18 cellular contexts compared by ENCODE assay signal in the genomic region with DNA sequence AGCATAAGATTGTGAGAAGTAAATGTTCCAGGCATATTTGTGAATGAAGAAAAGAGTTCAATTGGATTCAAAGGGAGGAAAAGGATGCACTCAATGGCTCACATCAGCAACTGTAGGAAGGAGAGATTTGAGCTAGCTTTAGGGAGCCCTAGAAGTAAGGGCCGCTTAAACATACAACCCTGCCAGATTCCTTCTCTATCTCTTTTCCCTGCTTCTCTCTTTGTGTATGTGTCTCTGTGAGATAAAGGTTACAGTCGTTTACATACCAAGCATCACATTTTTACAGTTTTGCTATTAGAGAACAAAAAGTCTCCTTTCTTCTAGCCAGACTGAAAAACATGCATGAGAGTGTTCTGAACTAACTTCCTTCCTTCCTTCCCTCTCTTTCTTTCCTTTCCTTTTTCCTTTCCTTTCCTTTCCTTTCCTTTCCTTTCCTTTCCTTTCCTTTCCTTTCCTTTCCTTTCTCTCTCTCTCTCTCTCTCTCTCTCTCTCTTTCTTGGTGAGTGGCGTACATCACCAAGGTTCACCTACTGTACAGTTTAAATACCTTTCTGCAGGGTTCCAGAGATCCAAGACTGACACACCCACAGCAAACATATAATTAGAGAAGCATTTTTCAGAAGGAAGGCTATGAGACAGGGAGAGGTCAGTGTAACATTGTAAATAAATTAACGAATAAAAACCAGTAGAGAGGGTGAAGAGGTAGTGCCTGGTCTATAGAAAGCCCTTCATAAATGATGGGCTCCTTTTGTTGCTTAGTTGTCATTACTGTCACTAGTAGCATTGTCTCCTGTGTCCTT.
A peak's percentile ranks its signal among the peaks of the same experiment; 100 is the strongest.
DNase-seq lines count a peak whose midpoint lies in the region; TF ChIP-seq lines count a peak whose summit lies in the region.
"Had no signal": no experiment of that assay in that cellular context is flagged by ENCODE, and none has a peak within 500 bp of the region (broad histone marks: within the 10 kb centered on the region; RNA-seq: fewer than 3 reads in every experiment).

No MANE protein-coding gene starts in this region.

- 95% methylated on average over 4 of the region's 4 CpGs for WGBS in mammary epithelial cell (ENCODE audit: low coverage, missing lambda C conversion rate)
- WGBS in hepatocyte (ENCODE audit: low lambda C conversion rate, missing lambda C conversion rate) = 62% methylated on average over 4 of the region's 4 CpGs

- H2AFZ ChIP-seq in mammary epithelial cell (ENCODE audit: low read depth, low read length) (peak overlapping the region; percentile 53), hepatocyte (no peak overlapping the region)

- H3K9ac ChIP-seq in mammary epithelial cell (ENCODE audit: insufficient read depth, low read length) = no peak overlapping the region
- H3K9ac ChIP-seq: BLaER1 had no signal

- BruUV-seq in mammary epithelial cell (replicated peaks; lab: Mats Ljungman, UMichigan) (no TSS peak), MCF 10A (replicated peaks; lab: Mats Ljungman, UMichigan) (no TSS peak)

- POLR2A ChIA-PET in MCF 10A (lab: Yijun Ruan, JAX) = no interaction called here

- H3K4me1 Mint-ChIP-seq in MCF 10A (ENCODE audit: insufficient read depth, unreplicated experiment) = peaks cover 33% of the 10 kb centered on the region
- H3K4me1 Mint-ChIP-seq in activated naive CD8-positive, alpha-beta T cell treated with anti-CD3 and anti-CD28 coated beads for 36 hours = no peaks in the 10 kb centered on the region
- peaks cover 4% of the 10 kb centered on the region for H3K4me1 Mint-ChIP-seq in osteocyte (ENCODE audit: unreplicated experiment)

- H4K20me1 ChIP-seq in mammary epithelial cell (ENCODE audit: insufficient read depth, low read length) (no peaks in the 10 kb centered on the region), hepatocyte (ENCODE audit: insufficient read depth, poor library complexity, severe bottlenecking) (no peaks in the 10 kb centered on the region)
- H4K20me1 ChIP-seq: BLaER1 had no signal

- H3K9me2 ChIP-seq in hepatocyte (replicated peaks; ENCODE audit: insufficient read depth) = no peaks in the 10 kb centered on the region

- H3K36me3 ChIP-seq in mammary epithelial cell (ENCODE audit: insufficient read depth, low read length) (no peaks in the 10 kb centered on the region), hepatocyte (replicated peaks; ENCODE audit: insufficient read depth, low read depth) (no peaks in the 10 kb centered on the region)
- H3K36me3 ChIP-seq: BLaER1, Peyer's patch had no signal

- no peak overlapping the region for H3K4me3 ChIP-seq in mammary epithelial cell (replicated peaks in 1 of 3; ENCODE audit: insufficient read depth in 1 of 3, low read depth in 2 of 3, low read length in 3 of 3)
- H3K4me3 ChIP-seq in hepatocyte = no peak overlapping the region
- H3K4me3 ChIP-seq: BLaER1, Peyer's patch had no signal

- H3K27me3 ChIP-seq in mammary epithelial cell (ENCODE audit: insufficient read depth, low read length) (no peaks in the 10 kb centered on the region), hepatocyte (no peaks in the 10 kb centered on the region)
- H3K27me3 ChIP-seq: BLaER1, Peyer's patch had no signal

- dilution Hi-C loops in mammary epithelial cell (cut with HindIII; ENCODE audit: low sequenced_read_pairs) = no loop called here

- H3K4me2 ChIP-seq in mammary epithelial cell (ENCODE audit: insufficient read depth, low read depth, low read length) (no peak overlapping the region), hepatocyte (peak overlapping the region; percentile 29)
- H3K4me2 ChIP-seq: BLaER1 had no signal

- H3K27me3 Mint-ChIP-seq in MCF 10A (ENCODE audit: insufficient read depth, unreplicated experiment) = no peaks in the 10 kb centered on the region
- H3K27me3 Mint-ChIP-seq in activated naive CD8-positive, alpha-beta T cell treated with anti-CD3 and anti-CD28 coated beads for 36 hours = peaks cover 14% of the 10 kb centered on the region
- H3K27me3 Mint-ChIP-seq in osteocyte (ENCODE audit: unreplicated experiment) = no peaks in the 10 kb centered on the region

- no peak for DNase-seq in mammary epithelial cell
- DNase-seq in MCF 10A (ENCODE audit: unreplicated experiment) = no peak
- peak; percentile 66 for DNase-seq in NCI-H748 treated with DMSO at 0.1 percent for 48 hours (lab: John Stamatoyannopoulos, UW)
- DNase-seq in hepatocyte (ENCODE audit: low spot score) = no peak
- no peak for DNase-seq in UCSD-AML1 (lab: John Stamatoyannopoulos, UW; ENCODE audit: unreplicated experiment)
- DNase-seq in activated naive CD8-positive, alpha-beta T cell treated with anti-CD3 and anti-CD28 coated beads for 36 hours = no peak
- no peak for DNase-seq in NCI-H524 (lab: John Stamatoyannopoulos, UW)
- no peak for DNase-seq in osteocyte (ENCODE audit: extremely low spot score, unreplicated experiment)
- DNase-seq: DMS153, EL, H9, NCI-H2029 treated with DMSO at 0.1 percent for 48 hours, NCI-H226, NCI-H774, Peyer's patch, SHP77 had no signal

- TF ChIP-seq CTCF in mammary epithelial cell (conservative IDR thresholded peaks at IDR 0.05 in 1 of 2, IDR thresholded peaks at IDR 0.05 in 1 of 2; ENCODE audit: extremely low read depth in 1 of 2, insufficient read depth in 1 of 2, low read depth in 1 of 2, low read length in 2 of 2) (no peak), MCF 10A (IDR thresholded peaks at IDR 0.05; ENCODE audit: unreplicated experiment) (no peak), hepatocyte (IDR thresholded peaks at IDR 0.05; ENCODE audit: poor library complexity) (no peak), osteocyte (IDR thresholded peaks at IDR 0.05) (no peak)

- no peaks in the 10 kb centered on the region for H3K9me3 Mint-ChIP-seq in MCF 10A (ENCODE audit: unreplicated experiment)
- no peaks in the 10 kb centered on the region for H3K9me3 Mint-ChIP-seq in activated naive CD8-positive, alpha-beta T cell treated with anti-CD3 and anti-CD28 coated beads for 36 hours
- H3K9me3 Mint-ChIP-seq in osteocyte (ENCODE audit: unreplicated experiment) = no peaks in the 10 kb centered on the region
- H3K9me3 Mint-ChIP-seq: H9 had no signal

- H3K4me3 Mint-ChIP-seq in MCF 10A (ENCODE audit: unreplicated experiment) (no peak overlapping the region), osteocyte (ENCODE audit: unreplicated experiment) (no peak overlapping the region)
- H3K4me3 Mint-ChIP-seq in activated naive CD8-positive, alpha-beta T cell treated with anti-CD3 and anti-CD28 coated beads for 36 hours = no peak overlapping the region
- H3K4me3 Mint-ChIP-seq: H9 had no signal

- intact Hi-C loops in mammary epithelial cell (cut with micrococcal nuclease) = loop anchor here (10.0 kb wide), 2 partner anchors 187 to 193 kb away; no protein-coding TSS in a partner anchor
- intact Hi-C loops in MCF 10A (cut with micrococcal nuclease) = loop anchor here (10.0 kb wide), 1 partner anchor 213 kb away; no protein-coding TSS in a partner anchor

- H3K27ac Mint-ChIP-seq in MCF 10A (ENCODE audit: low read depth, unreplicated experiment) (no peak overlapping the region), osteocyte (ENCODE audit: unreplicated experiment) (no peak overlapping the region)
- no peak overlapping the region for H3K27ac Mint-ChIP-seq in activated naive CD8-positive, alpha-beta T cell treated with anti-CD3 and anti-CD28 coated beads for 36 hours

- no peaks in the 10 kb centered on the region for H3K79me2 ChIP-seq in mammary epithelial cell (ENCODE audit: insufficient read depth, low read length)
- H3K79me2 ChIP-seq in hepatocyte = no peaks in the 10 kb centered on the region

- H3K9me3 ChIP-seq in mammary epithelial cell (replicated peaks; ENCODE audit: insufficient read depth, low read length) = no peaks in the 10 kb centered on the region
- no peaks in the 10 kb centered on the region for H3K9me3 ChIP-seq in hepatocyte (ENCODE audit: low read depth)
- H3K9me3 ChIP-seq: BLaER1, Peyer's patch had no signal

- H3K36me3 Mint-ChIP-seq in MCF 10A (ENCODE audit: insufficient read depth, unreplicated experiment) (peaks cover 4% of the 10 kb centered on the region), osteocyte (ENCODE audit: unreplicated experiment) (no peaks in the 10 kb centered on the region)
- H3K36me3 Mint-ChIP-seq in activated naive CD8-positive, alpha-beta T cell treated with anti-CD3 and anti-CD28 coated beads for 36 hours = no peaks in the 10 kb centered on the region

- H3K4me1 ChIP-seq in mammary epithelial cell (ENCODE audit: insufficient read depth, low read length) = peaks cover 19% of the 10 kb centered on the region
- peaks cover 27% of the 10 kb centered on the region for H3K4me1 ChIP-seq in hepatocyte (ENCODE audit: insufficient read depth)
- H3K4me1 ChIP-seq: BLaER1 had no signal

- CTCF ChIA-PET in mammary epithelial cell (lab: Charles Lee; ENCODE audit: low non-redundant PET) = no interaction called here
- CTCF ChIA-PET in MCF 10A (lab: Yijun Ruan, JAX) = interaction anchor here (0.5 kb wide), 1 partner anchor 212 kb away, joined by 3 read pairs; no protein-coding TSS in a partner anchor

- H3K27ac ChIP-seq in mammary epithelial cell (ENCODE audit: insufficient read depth, low read depth, low read length) (no peak overlapping the region), hepatocyte (peak overlapping the region; percentile 28)
- H3K27ac ChIP-seq: 22Rv1, BLaER1, Peyer's patch had no signal

- in situ Hi-C loops in mammary epithelial cell (cut with MboI; ENCODE audit: low sequenced_read_pairs in 2 of 2) = loop anchor here in 1 of 2 donors (10.0 kb wide), 1 partner anchor 243 kb away; a partner anchor contains a TSS
